ENCODE assay signal across 12 cellular contexts in genomic region chr14:59332727-59333126, GRCh38.
DNase-seq lines count a peak whose midpoint lies in the region; ATAC-seq and TF ChIP-seq lines count a peak whose summit lies in the region.
"Had no signal": no experiment of that assay in that cellular context is flagged by ENCODE, and none has a peak within 500 bp of the region (broad histone marks: within the 10 kb centered on the region; RNA-seq: fewer than 3 reads in every experiment).

No MANE protein-coding gene starts in this region.

- H3K4me3 ChIP-seq in AG10803 (ENCODE audit: low read length) (no peak overlapping the region), ascending aorta (no peak overlapping the region), fibroblast of villous mesenchyme (ENCODE audit: low read depth, low read length) (no peak overlapping the region), rectal smooth muscle tissue (ENCODE audit: low read length) (no peak overlapping the region)
- no peak overlapping the region for H3K4me3 ChIP-seq in effector memory CD4-positive, alpha-beta T cell (ENCODE audit: insufficient read depth, low read depth, low read length, poor library complexity, severe bottlenecking)
- H3K4me3 ChIP-seq: MG63 had no signal

- no peaks in the 10 kb centered on the region for H3K27me3 ChIP-seq in ascending aorta
- H3K27me3 ChIP-seq in rectal smooth muscle tissue (ENCODE audit: control insufficient read depth, insufficient read depth, low read length): no peaks in the 10 kb centered on the region
- H3K27me3 ChIP-seq in effector memory CD4-positive, alpha-beta T cell (replicated peaks; ENCODE audit: control insufficient read depth, insufficient read depth, low read length, poor library complexity, severe bottlenecking): no peaks in the 10 kb centered on the region
- H3K27me3 ChIP-seq: MG63 had no signal

- peaks cover 13 to 16% of the 10 kb centered on the region in 2 donors for H3K36me3 ChIP-seq in ascending aorta
- peaks cover 9% of the 10 kb centered on the region for H3K36me3 ChIP-seq in rectal smooth muscle tissue (ENCODE audit: control insufficient read depth, insufficient read depth, low read length)
- H3K36me3 ChIP-seq in effector memory CD4-positive, alpha-beta T cell (ENCODE audit: control insufficient read depth, insufficient read depth, low read length): peaks cover 7% of the 10 kb centered on the region
- H3K36me3 ChIP-seq: MG63 had no signal

- DNase-seq in AG10803 (ENCODE audit: low read depth): peak; percentile 89
- no peak for DNase-seq in ascending aorta (ENCODE audit: low spot score in 2 of 2)
- DNase-seq in fibroblast of villous mesenchyme (ENCODE audit: low read depth): peak; percentile 76
- no peak for DNase-seq in NCI-H524 treated with DMSO at 0.1 percent for 48 hours (lab: John Stamatoyannopoulos, UW)
- DNase-seq in effector memory CD4-positive, alpha-beta T cell: no peak
- DNase-seq in RKO (ENCODE audit: low spot score): no peak
- DNase-seq: activated CD8-positive, alpha-beta memory T cell treated with anti-CD3 and anti-CD28 coated beads for 24 hours; activated naive CD8-positive, alpha-beta T cell treated with anti-CD3 and anti-CD28 coated beads, Interleukin-2, amount 50 U/mL, for 24 hours; MG63; NCI-H526 treated with DMSO at 0.1 percent for 48 hours had no signal

- H3K27ac ChIP-seq in ascending aorta: peak overlapping the region; percentile 71 to 83
- H3K27ac ChIP-seq in rectal smooth muscle tissue (ENCODE audit: low read depth, low read length): peak overlapping the region; percentile 85
- H3K27ac ChIP-seq in effector memory CD4-positive, alpha-beta T cell (ENCODE audit: insufficient read depth, low read length, poor library complexity, severe bottlenecking): no peak overlapping the region

- intact Hi-C loops in ascending aorta (cut with DNase I): loop anchor here (1.0 to 10.0 kb wide), 2 partner anchors 11 to 58 kb away; no protein-coding TSS in a partner anchor

- TF ChIP-seq CTCF in AG10803 (conservative IDR thresholded peaks at IDR 0.05; ENCODE audit: low read length): no peak
- no peak for TF ChIP-seq CTCF in ascending aorta (IDR thresholded peaks at IDR 0.05)
- no peak for TF ChIP-seq CTCF in fibroblast of villous mesenchyme (IDR thresholded peaks at IDR 0.05; ENCODE audit: insufficient read depth, low read depth, low read length)

- no peaks in the 10 kb centered on the region for H3K9me3 ChIP-seq in ascending aorta
- no peaks in the 10 kb centered on the region for H3K9me3 ChIP-seq in effector memory CD4-positive, alpha-beta T cell (ENCODE audit: control insufficient read depth, low read length)
- H3K9me3 ChIP-seq: MG63 had no signal

- H3K4me1 ChIP-seq in ascending aorta (peaks cover 0 to 36% of the 10 kb centered on the region in 2 donors), rectal smooth muscle tissue (ENCODE audit: control insufficient read depth, insufficient read depth, low read length) (peaks cover 40% of the 10 kb centered on the region)
- no peaks in the 10 kb centered on the region for H3K4me1 ChIP-seq in effector memory CD4-positive, alpha-beta T cell (ENCODE audit: control insufficient read depth, insufficient read depth, low read length, poor library complexity, severe bottlenecking)

- no peak for ATAC-seq in GM19324 (IDR thresholded peaks at IDR 0.05; ENCODE audit: low FRiP score, unreplicated experiment)
- ATAC-seq: activated naive CD8-positive, alpha-beta T cell treated with anti-CD3 and anti-CD28 coated beads, Interleukin-2, amount 50 U/mL, for 24 hours had no signal

- H3K9ac ChIP-seq in rectal smooth muscle tissue (ENCODE audit: low read length): no peak overlapping the region

Comparison
In these comparisons a context has a peak if more than half of its experiments do, and no peak if none do; other contexts are left out.
1. DNase-seq: peak in AG10803 (single experiment) and fibroblast of villous mesenchyme (single experiment); none in ascending aorta (0 of 2), NCI-H524 treated with DMSO at 0.1 percent for 48 hours (single experiment), effector memory CD4-positive, alpha-beta T cell (0 of 3) and RKO (single experiment).